ENCODE assay signal across 31 cellular contexts in genomic region chr14:34999500-34999899, GRCh38.
"Had no signal": no experiment of that assay in that cellular context is flagged by ENCODE, and none has a peak within 500 bp of the region (broad histone marks: within the 10 kb centered on the region; RNA-seq: fewer than 3 reads in every experiment).

No MANE protein-coding gene starts in this region.

- H3K4me1 ChIP-seq: ascending aorta, breast epithelium had no signal

- H3K9me3 ChIP-seq: ascending aorta, breast epithelium, esophagus squamous epithelium, gastroesophageal sphincter, heart right ventricle had no signal

- H3K27ac ChIP-seq: ascending aorta, breast epithelium, cardiac muscle cell, coronary artery, dorsolateral prefrontal cortex, esophagus squamous epithelium, gastroesophageal sphincter, heart right ventricle had no signal

- H3K36me3 ChIP-seq: breast epithelium had no signal

- ATAC-seq: activated naive CD4-positive, alpha-beta T cell treated with anti-CD3 and anti-CD28 coated beads, Interleukin-2, amount 50 U/mL, for 72 hours; activated T-cell treated with anti-CD3 and anti-CD28 coated beads, Interleukin-2, amount 50 U/mL, for 72 hours; effector memory CD8-positive, alpha-beta T cell; gastroesophageal sphincter; heart right ventricle; T-helper 17 cell had no signal

- H3K27ac Mint-ChIP-seq: activated CD4-positive, alpha-beta memory T cell treated with anti-CD3 and anti-CD28 coated beads, Interleukin-2, amount 10 ng/mL, durations not matched to agents 7 days and 5 days; activated CD4-positive, alpha-beta T cell treated with anti-CD3 and anti-CD28 coated beads, Interleukin-2, amount 10 ng/mL, durations not matched to agents 7 days and 5 days; activated naive CD4-positive, alpha-beta T cell treated with anti-CD3 and anti-CD28 coated beads, Interleukin-2, amount 10 ng/mL, durations not matched to agents 7 days and 5 days; activated naive CD4-positive, alpha-beta T cell treated with anti-CD3 and anti-CD28 coated beads, Interleukin-2, amount 50 U/mL, for 72 hours; activated naive CD8-positive, alpha-beta T cell treated with anti-CD3 and anti-CD28 coated beads, Interleukin-2, amount 10 ng/mL, durations not matched to agents 7 days and 5 days; brain; dendritic cell treated with granulocyte-macrophage colony-stimulating factor and Interleukin-4, amounts not matched to agents 40 ng/mL and 50 ng/mL, for 4 days; T-helper 2 cell treated with Interferon-gamma antibody and Interleukin-4, amounts not matched to agents 5 μg/mL and 100 μg/mL, for 36 hours had no signal

- H3K27me3 Mint-ChIP-seq: activated CD4-positive, alpha-beta memory T cell treated with anti-CD3 and anti-CD28 coated beads, Interleukin-2, amount 10 ng/mL, durations not matched to agents 7 days and 5 days; activated CD4-positive, alpha-beta T cell treated with anti-CD3 and anti-CD28 coated beads, Interleukin-2, amount 10 ng/mL, durations not matched to agents 7 days and 5 days; activated naive CD4-positive, alpha-beta T cell treated with anti-CD3 and anti-CD28 coated beads, Interleukin-2, amount 10 ng/mL, durations not matched to agents 7 days and 5 days; activated naive CD8-positive, alpha-beta T cell treated with anti-CD3 and anti-CD28 coated beads, Interleukin-2, amount 10 ng/mL, durations not matched to agents 7 days and 5 days; activated T-cell treated with anti-CD3 and anti-CD28 coated beads, Interleukin-2, amount 50 U/mL, for 24 hours; dendritic cell treated with granulocyte-macrophage colony-stimulating factor and Interleukin-4, amounts not matched to agents 40 ng/mL and 50 ng/mL, for 4 days; effector memory CD8-positive, alpha-beta T cell; T-helper 17 cell had no signal

- H3K27me3 ChIP-seq: ascending aorta, breast epithelium, cardiac muscle cell, dorsolateral prefrontal cortex, esophagus squamous epithelium, gastroesophageal sphincter, heart right ventricle had no signal

- H3K4me3 ChIP-seq: ascending aorta, breast epithelium, cardiac muscle cell, coronary artery, dorsolateral prefrontal cortex, esophagus squamous epithelium, gastroesophageal sphincter, heart right ventricle had no signal

- H3K9me3 Mint-ChIP-seq: activated CD4-positive, alpha-beta memory T cell treated with anti-CD3 and anti-CD28 coated beads, Interleukin-2, amount 10 ng/mL, durations not matched to agents 7 days and 5 days; activated CD4-positive, alpha-beta T cell treated with anti-CD3 and anti-CD28 coated beads, Interleukin-2, amount 10 ng/mL, durations not matched to agents 7 days and 5 days; activated naive CD4-positive, alpha-beta T cell treated with anti-CD3 and anti-CD28 coated beads, Interleukin-2, amount 10 ng/mL, durations not matched to agents 7 days and 5 days; activated naive CD4-positive, alpha-beta T cell treated with anti-CD3 and anti-CD28 coated beads, Interleukin-2, amount 50 U/mL, for 72 hours; activated naive CD8-positive, alpha-beta T cell treated with anti-CD3 and anti-CD28 coated beads, Interleukin-2, amount 10 ng/mL, durations not matched to agents 7 days and 5 days; activated T-cell treated with anti-CD3 and anti-CD28 coated beads, Interleukin-2, amount 50 U/mL, for 24 hours; activated T-cell treated with anti-CD3 and anti-CD28 coated beads, Interleukin-2, amount 50 U/mL, for 72 hours; brain; dendritic cell treated with granulocyte-macrophage colony-stimulating factor and Interleukin-4, amounts not matched to agents 40 ng/mL and 50 ng/mL, for 4 days; effector memory CD8-positive, alpha-beta T cell; T-helper 2 cell treated with Interferon-gamma antibody and Interleukin-4, amounts not matched to agents 5 μg/mL and 100 μg/mL, for 36 hours had no signal

- H3K4me3 Mint-ChIP-seq: activated CD4-positive, alpha-beta memory T cell treated with anti-CD3 and anti-CD28 coated beads, Interleukin-2, amount 10 ng/mL, durations not matched to agents 7 days and 5 days; activated CD4-positive, alpha-beta T cell treated with anti-CD3 and anti-CD28 coated beads, Interleukin-2, amount 10 ng/mL, durations not matched to agents 7 days and 5 days; activated naive CD4-positive, alpha-beta T cell treated with anti-CD3 and anti-CD28 coated beads, Interleukin-2, amount 10 ng/mL, durations not matched to agents 7 days and 5 days; activated naive CD8-positive, alpha-beta T cell treated with anti-CD3 and anti-CD28 coated beads, Interleukin-2, amount 10 ng/mL, durations not matched to agents 7 days and 5 days; activated T-cell treated with anti-CD3 and anti-CD28 coated beads, Interleukin-2, amount 50 U/mL, for 24 hours; activated T-cell treated with anti-CD3 and anti-CD28 coated beads, Interleukin-2, amount 50 U/mL, for 72 hours; brain; dendritic cell treated with granulocyte-macrophage colony-stimulating factor and Interleukin-4, amounts not matched to agents 40 ng/mL and 50 ng/mL, for 4 days; effector memory CD8-positive, alpha-beta T cell; T-helper 17 cell; T-helper 2 cell treated with Interferon-gamma antibody and Interleukin-4, amounts not matched to agents 5 μg/mL and 100 μg/mL, for 36 hours had no signal

- DNase-seq: activated CD4-positive, alpha-beta memory T cell treated with anti-CD3 and anti-CD28 coated beads, Interleukin-2, amount 10 ng/mL, durations not matched to agents 7 days and 5 days; activated CD4-positive, alpha-beta T cell treated with anti-CD3 and anti-CD28 coated beads for 1 hour; activated CD4-positive, alpha-beta T cell treated with anti-CD3 and anti-CD28 coated beads for 4 hours; activated CD4-positive, alpha-beta T cell treated with anti-CD3 and anti-CD28 coated beads, Interleukin-2, amount 10 ng/mL, durations not matched to agents 7 days and 5 days; activated CD4-positive, alpha-beta T cell treated with anti-CD3 and anti-CD28 coated beads, Interleukin-2, amount 50 U/mL, for 4 hours; activated CD8-positive, alpha-beta memory T cell treated with anti-CD3 and anti-CD28 coated beads, Interleukin-2, amount 50 U/mL, for 48 hours; activated gamma-delta T cell; activated naive CD4-positive, alpha-beta T cell; activated naive CD4-positive, alpha-beta T cell treated with anti-CD3 and anti-CD28 coated beads, Interleukin-2, amount 10 ng/mL, durations not matched to agents 7 days and 5 days; activated naive CD8-positive, alpha-beta T cell treated with anti-CD3 and anti-CD28 coated beads, Interleukin-2, amount 10 ng/mL, durations not matched to agents 7 days and 5 days; activated T-cell treated with anti-CD3 and anti-CD28 coated beads for 4 hours; activated T-cell treated with anti-CD3 and anti-CD28 coated beads, Interleukin-2, amount 50 U/mL, for 24 hours; activated T-cell treated with anti-CD3 and anti-CD28 coated beads, Interleukin-2, amount 50 U/mL, for 72 hours; central memory CD4-positive, alpha-beta T cell; dorsolateral prefrontal cortex; effector memory CD8-positive, alpha-beta T cell; esophagus squamous epithelium; foreskin melanocyte; heart right ventricle; T-helper 1 cell; T-helper 17 cell; T1000 had no signal
